ENCODE assay signal across 26 cellular contexts in genomic region chr12:122018937-122019336, GRCh38.
"Had no signal": no experiment of that assay in that cellular context is flagged by ENCODE, and none has a peak within 500 bp of the region (broad histone marks: within the 10 kb centered on the region; RNA-seq: fewer than 3 reads in every experiment).

No MANE protein-coding gene starts in this region.

- H3K4me3 ChIP-seq: esophagus squamous epithelium, left ventricle myocardium inferior, lung, right atrium auricular region, smooth muscle cell, stomach, thyroid gland, upper lobe of right lung had no signal

- DNase-seq: activated CD4-positive, alpha-beta memory T cell treated with anti-CD3 and anti-CD28 coated beads, Interleukin-2, amount 10 ng/mL, durations not matched to agents 7 days and 5 days; activated CD4-positive, alpha-beta T cell treated with anti-CD3 and anti-CD28 coated beads for 1 hour; activated CD4-positive, alpha-beta T cell treated with anti-CD3 and anti-CD28 coated beads, Interleukin-2, amount 10 ng/mL, durations not matched to agents 7 days and 5 days; activated gamma-delta T cell treated with Interleukin-2 at 50 U/mL for 16 hours; activated naive CD4-positive, alpha-beta T cell treated with anti-CD3 and anti-CD28 coated beads, Interleukin-2, amount 50 U/mL, for 16 hours; activated T-cell treated with anti-CD3 and anti-CD28 coated beads, Interleukin-2, amount 50 U/mL, for 4 hours; effector CD8-positive, alpha-beta T cell; esophagus squamous epithelium; foreskin melanocyte; islet precursor cell; left ventricle myocardium inferior; mesendoderm; stimulated activated CD4-positive, alpha-beta T cell treated with anti-CD3 and anti-CD28 coated beads, Interleukin-1b, Interleukin-23, amount 100 ng/mL, for 48 hours; stimulated activated CD4-positive, alpha-beta T cell treated with anti-CD3 and anti-CD28 coated beads, Interleukin-4, amount 100 ng/mL, for 4 hours; stimulated activated CD8-positive, alpha-beta memory T cell treated with anti-CD3 and anti-CD28 coated beads, Interleukin-4, amount 100 ng/mL, for 48 hours; stomach; T-helper 2 cell; thyroid gland; upper lobe of right lung had no signal

- ATAC-seq: activated T-cell treated with anti-CD3 and anti-CD28 coated beads, Interleukin-2, amount 50 U/mL, for 4 hours; activated T-helper 17 cell treated with anti-CD3 and anti-CD28 coated beads, Interleukin-2, amount 50 U/mL, for 72 hours; stimulated activated memory B cell treated with anti-CD40 and anti-IgM and Interleukin-4, amounts not matched to agents 10 μg/mL and 1 μg/mL and 100 μg/mL, for 72 hours; upper lobe of right lung; WTC11 had no signal

- H3K27me3 ChIP-seq: right atrium auricular region, thyroid gland, upper lobe of right lung had no signal

- H3K36me3 Mint-ChIP-seq: WTC11 had no signal

- H3K9me3 Mint-ChIP-seq: activated T-helper 17 cell treated with anti-CD3 and anti-CD28 coated beads, Interleukin-2, amount 50 U/mL, for 72 hours had no signal

- H3K9me3 ChIP-seq: stomach, thyroid gland, upper lobe of right lung had no signal

- H3K27ac Mint-ChIP-seq: activated CD4-positive, alpha-beta memory T cell treated with anti-CD3 and anti-CD28 coated beads, Interleukin-2, amount 10 ng/mL, durations not matched to agents 7 days and 5 days; activated CD4-positive, alpha-beta T cell treated with anti-CD3 and anti-CD28 coated beads, Interleukin-2, amount 10 ng/mL, durations not matched to agents 7 days and 5 days; activated T-helper 17 cell treated with anti-CD3 and anti-CD28 coated beads, Interleukin-2, amount 50 U/mL, for 72 hours; stimulated activated memory B cell treated with anti-CD40 and anti-IgM and Interleukin-4, amounts not matched to agents 10 μg/mL and 1 μg/mL and 100 μg/mL, for 72 hours; WTC11 had no signal

- H3K4me2 ChIP-seq: smooth muscle cell had no signal

- H3K27ac ChIP-seq: epithelial cell of prostate, esophagus squamous epithelium, left ventricle myocardium inferior, right atrium auricular region, stomach, thyroid gland, upper lobe of right lung had no signal

- H3K36me3 ChIP-seq: esophagus squamous epithelium, left ventricle myocardium inferior, right atrium auricular region, stomach, thyroid gland, upper lobe of right lung had no signal

- H3K4me3 Mint-ChIP-seq: activated CD4-positive, alpha-beta memory T cell treated with anti-CD3 and anti-CD28 coated beads, Interleukin-2, amount 10 ng/mL, durations not matched to agents 7 days and 5 days; activated CD4-positive, alpha-beta T cell treated with anti-CD3 and anti-CD28 coated beads, Interleukin-2, amount 10 ng/mL, durations not matched to agents 7 days and 5 days; activated T-cell treated with anti-CD3 and anti-CD28 coated beads, Interleukin-2, amount 50 U/mL, for 4 hours; activated T-helper 17 cell treated with anti-CD3 and anti-CD28 coated beads, Interleukin-2, amount 50 U/mL, for 72 hours; stimulated activated memory B cell treated with anti-CD40 and anti-IgM and Interleukin-4, amounts not matched to agents 10 μg/mL and 1 μg/mL and 100 μg/mL, for 72 hours; WTC11 had no signal

- H3K4me1 Mint-ChIP-seq: activated T-helper 17 cell treated with anti-CD3 and anti-CD28 coated beads, Interleukin-2, amount 50 U/mL, for 72 hours had no signal
